Comparison of ENCODE assay signal across 26 cellular contexts in genomic region chr9:17907780-17908513, GRCh38.
DNase-seq lines count a peak whose midpoint lies in the region; ATAC-seq and TF ChIP-seq lines count a peak whose summit lies in the region.
"Had no signal": no experiment of that assay in that cellular context is flagged by ENCODE, and none has a peak within 500 bp of the region (broad histone marks: within the 10 kb centered on the region; RNA-seq: fewer than 3 reads in every experiment).

No MANE protein-coding gene starts in this region.

- H3K4me2 ChIP-seq in H9 (ENCODE audit: insufficient read depth, insufficient read length, low read length) (no peak overlapping the region), MM.1S (ENCODE audit: low read depth, low read length) (no peak overlapping the region)
- H3K4me2 ChIP-seq: BLaER1 had no signal

- no peak overlapping the region for H3K9ac ChIP-seq in H9 (ENCODE audit: extremely low read depth, insufficient read length, low read length)
- H3K9ac ChIP-seq in endodermal cell (ENCODE audit: extremely low read depth, low read length, poor library complexity, severe bottlenecking): no peak overlapping the region
- H3K9ac ChIP-seq in MM.1S (ENCODE audit: low read length): no peak overlapping the region
- H3K9ac ChIP-seq: BLaER1, GM23248 had no signal

- H3K27ac ChIP-seq in H9 (ENCODE audit: insufficient read length, low read depth, low read length): no peak overlapping the region
- H3K27ac ChIP-seq in endodermal cell (ENCODE audit: low read depth, low read length): no peak overlapping the region
- no peak overlapping the region for H3K27ac ChIP-seq in MM.1S (ENCODE audit: low read length)
- H3K27ac ChIP-seq: BLaER1, brain microvascular endothelial cell, GM23248, psoas muscle, SJSA1, suprapubic skin had no signal

- H3K9me2 ChIP-seq in MM.1S (replicated peaks; ENCODE audit: insufficient read depth, low read length): no peaks in the 10 kb centered on the region

- H3K56ac ChIP-seq in H9 (ENCODE audit: insufficient read length, low read depth, low read length): no peak overlapping the region

- no peak overlapping the region for H2BK12ac ChIP-seq in H9 (ENCODE audit: insufficient read length, low read depth, low read length)

- no peak for TF ChIP-seq CTCF in H9 (conservative IDR thresholded peaks at IDR 0.05)
- TF ChIP-seq CTCF in endodermal cell (conservative IDR thresholded peaks at IDR 0.05): no peak
- no peak for TF ChIP-seq CTCF in mesothelial cell of epicardium (IDR thresholded peaks at IDR 0.05; ENCODE audit: unreplicated experiment)
- TF ChIP-seq CTCF in MM.1S (IDR thresholded peaks at IDR 0.05; ENCODE audit: low read length): no peak

- no peak overlapping the region for H2BK15ac ChIP-seq in H9 (ENCODE audit: low read depth, low read length)

- WGBS in H9 (ENCODE audit: extremely low coverage, insufficient read length, low lambda C conversion rate): no CpG with 5 or more reads among the region's 13 CpGs
- WGBS in endodermal cell (ENCODE audit: insufficient coverage in 1 of 2, insufficient read length in 1 of 2), 2 experiments: 88 to 96% methylated on average over 11 to 13 of the region's 13 CpGs

- H2AFZ ChIP-seq in H9 (ENCODE audit: low read length) (no peak overlapping the region), MM.1S (ENCODE audit: low read length) (no peak overlapping the region)
- H2AFZ ChIP-seq: GM23248 had no signal

- H3K27me3 ChIP-seq in H9 (ENCODE audit: insufficient read depth, low read length) (peaks cover 34% of the 10 kb centered on the region), endodermal cell (ENCODE audit: control insufficient read depth, insufficient read depth, low read length, poor library complexity, severe bottlenecking) (peaks cover 58% of the 10 kb centered on the region), MM.1S (replicated peaks; ENCODE audit: insufficient read depth, low read length) (no peaks in the 10 kb centered on the region)
- H3K27me3 ChIP-seq: BLaER1 had no signal

- H3K23me2 ChIP-seq in H9 (ENCODE audit: insufficient read length, low read depth, low read length, poor library complexity, severe bottlenecking): peaks cover 14% of the 10 kb centered on the region

- no peak overlapping the region for H3T11ph ChIP-seq in H9 (ENCODE audit: low read length)

- H3K36me3 Mint-ChIP-seq in H9 (ENCODE audit: insufficient read depth in 1 of 3, low read depth in 3 of 3) (no peaks in the 10 kb centered on the region; a peak in 2 of 7 replicates), endodermal cell (ENCODE audit: low read depth) (no peaks in the 10 kb centered on the region), mesothelial cell of epicardium (peaks cover 2% of the 10 kb centered on the region)
- H3K36me3 Mint-ChIP-seq: T-cell had no signal

- H4K8ac ChIP-seq in H9 (replicated peaks; ENCODE audit: insufficient read length, low read depth, low read length): no peak overlapping the region

- H3K9me3 Mint-ChIP-seq in H9 (peaks cover 2% of the 10 kb centered on the region in 2 experiments; a peak in 2 of 5 replicates), endodermal cell (no peaks in the 10 kb centered on the region), mesothelial cell of epicardium (no peaks in the 10 kb centered on the region)

- H3K4me3 Mint-ChIP-seq in H9 (peak overlapping the region; percentile 68 to 86; a peak in 3 of 5 replicates), endodermal cell (peak overlapping the region; percentile 54), mesothelial cell of epicardium (peak overlapping the region; percentile 72)
- H3K4me3 Mint-ChIP-seq: activated naive CD8-positive, alpha-beta T cell treated with anti-CD3 and anti-CD28 coated beads, Interleukin-2, amount 50 U/mL, for 24 hours; T-cell had no signal

- H3K27me3 Mint-ChIP-seq in H9 (ENCODE audit: low read depth) (peaks cover 63% of the 10 kb centered on the region), endodermal cell (ENCODE audit: insufficient read depth) (peaks cover 65% of the 10 kb centered on the region), mesothelial cell of epicardium (ENCODE audit: low read depth) (peaks cover 67% of the 10 kb centered on the region)

- peaks cover 9 to 11% of the 10 kb centered on the region in 2 experiments; a peak in 3 of 4 replicates for H3K4me1 Mint-ChIP-seq in H9
- peaks cover 7% of the 10 kb centered on the region for H3K4me1 Mint-ChIP-seq in endodermal cell
- peaks cover 21% of the 10 kb centered on the region for H3K4me1 Mint-ChIP-seq in mesothelial cell of epicardium
- H3K4me1 Mint-ChIP-seq: activated naive CD8-positive, alpha-beta T cell treated with anti-CD3 and anti-CD28 coated beads, Interleukin-2, amount 50 U/mL, for 24 hours; T-cell had no signal

- H3K4me1 ChIP-seq in H9 (ENCODE audit: insufficient read depth, low read length) (no peaks in the 10 kb centered on the region), endodermal cell (ENCODE audit: control insufficient read depth, insufficient read depth, low read length) (no peaks in the 10 kb centered on the region), MM.1S (ENCODE audit: low read length) (no peaks in the 10 kb centered on the region)
- H3K4me1 ChIP-seq: BLaER1, psoas muscle, SJSA1 had no signal

- no peak overlapping the region for H3K27ac Mint-ChIP-seq in H9
- no peak overlapping the region for H3K27ac Mint-ChIP-seq in endodermal cell
- H3K27ac Mint-ChIP-seq in mesothelial cell of epicardium: no peak overlapping the region
- H3K27ac Mint-ChIP-seq: activated naive CD8-positive, alpha-beta T cell treated with anti-CD3 and anti-CD28 coated beads, Interleukin-2, amount 50 U/mL, for 24 hours; T-cell had no signal

- H4K20me1 ChIP-seq in H9 (ENCODE audit: control insufficient read depth, insufficient read depth, insufficient read length) (no peaks in the 10 kb centered on the region), MM.1S (ENCODE audit: insufficient read depth, low read length) (no peaks in the 10 kb centered on the region)
- H4K20me1 ChIP-seq: BLaER1 had no signal

- H3K18ac ChIP-seq in H9 (ENCODE audit: insufficient read length, low read depth, low read length): no peak overlapping the region

- no peak overlapping the region for H3K23ac ChIP-seq in H9 (ENCODE audit: insufficient read length, low read depth, low read length)

- no peak overlapping the region for H4K5ac ChIP-seq in H9 (ENCODE audit: insufficient read length, low read depth, low read length)

- no peak overlapping the region for H2AK5ac ChIP-seq in H9 (ENCODE audit: insufficient read length, low read length)

- no peaks in the 10 kb centered on the region for H3K9me3 ChIP-seq in H9 (ENCODE audit: control insufficient read depth, low read depth, low read length)
- no peaks in the 10 kb centered on the region for H3K9me3 ChIP-seq in endodermal cell (ENCODE audit: control insufficient read depth, low read length)
- no peaks in the 10 kb centered on the region for H3K9me3 ChIP-seq in MM.1S (replicated peaks; ENCODE audit: insufficient read depth, low read length)
- H3K9me3 ChIP-seq: psoas muscle, SJSA1, suprapubic skin had no signal

- no peaks in the 10 kb centered on the region for H3K36me3 ChIP-seq in endodermal cell (ENCODE audit: control insufficient read depth, insufficient read depth, low read length)
- no peaks in the 10 kb centered on the region for H3K36me3 ChIP-seq in MM.1S (replicated peaks; ENCODE audit: insufficient read depth, low read length)
- H3K36me3 ChIP-seq: BLaER1, brain microvascular endothelial cell, SJSA1, suprapubic skin had no signal

- ATAC-seq in HG02938 (IDR thresholded peaks at IDR 0.05; ENCODE audit: unreplicated experiment): no peak
- ATAC-seq: activated naive CD8-positive, alpha-beta T cell treated with anti-CD3 and anti-CD28 coated beads, Interleukin-2, amount 50 U/mL, for 24 hours; psoas muscle; T-cell had no signal

- H2BK120ac ChIP-seq in H9 (ENCODE audit: low read depth, low read length, poor library complexity, severe bottlenecking): no peak overlapping the region

- H4K91ac ChIP-seq in H9 (ENCODE audit: insufficient read length, low read depth, low read length): no peak overlapping the region

- H3K79me1 ChIP-seq in H9 (ENCODE audit: insufficient read depth, low read depth, low read length, poor library complexity, severe bottlenecking): no peaks in the 10 kb centered on the region

- H3K4me3 ChIP-seq in endodermal cell (ENCODE audit: low read length) (no peak overlapping the region), MM.1S (ENCODE audit: low read length) (no peak overlapping the region)
- H3K4me3 ChIP-seq: BLaER1, GM23248, SJSA1 had no signal

- DNase-seq in H9 (no peak), endodermal cell (no peak), mesothelial cell of epicardium (ENCODE audit: low spot score in 2 of 2, unreplicated experiment in 2 of 2) (no peak), retina (peak; percentile 16), islet precursor cell (no peak), T1000 (lab: John Stamatoyannopoulos, UW) (no peak), MM.1S (no peak)
- DNase-seq: activated CD4-positive, alpha-beta T cell treated with anti-CD3 and anti-CD28 coated beads for 1 hour; activated gamma-delta T cell treated with Interleukin-2 at 50 U/mL for 16 hours; activated naive CD8-positive, alpha-beta T cell treated with anti-CD3 and anti-CD28 coated beads, Interleukin-2, amount 50 U/mL, for 24 hours; brain microvascular endothelial cell; COR-L47; cortex of kidney; DMS79; GM23248; NCI-H187; NCI-H2171 treated with DMSO at 0.1 percent for 48 hours; NCI-H526; small intestine; stimulated activated CD4-positive, alpha-beta T cell treated with anti-CD3 and anti-CD28 coated beads, Interleukin-1b, Interleukin-23, amount 100 ng/mL, for 48 hours; T-cell had no signal

- no peak overlapping the region for H2BK5ac ChIP-seq in H9 (ENCODE audit: insufficient read length, low read length)

- H3K4ac ChIP-seq in H9 (ENCODE audit: low read depth, low read length): no peak overlapping the region

- H3K79me2 ChIP-seq in H9 (ENCODE audit: insufficient read depth, low read length): no peaks in the 10 kb centered on the region
- no peaks in the 10 kb centered on the region for H3K79me2 ChIP-seq in MM.1S (ENCODE audit: low read length)

- H3K14ac ChIP-seq in H9 (ENCODE audit: insufficient read depth, low read length): no peak overlapping the region

- H3F3A ChIP-seq in MM.1S (ENCODE audit: insufficient read depth, low read length): no peaks in the 10 kb centered on the region

- no peak overlapping the region for H2BK20ac ChIP-seq in H9 (ENCODE audit: low read depth, low read length, poor library complexity, severe bottlenecking)
